Comparison of ENCODE assay signal across 9 cellular contexts in the genomic region with DNA sequence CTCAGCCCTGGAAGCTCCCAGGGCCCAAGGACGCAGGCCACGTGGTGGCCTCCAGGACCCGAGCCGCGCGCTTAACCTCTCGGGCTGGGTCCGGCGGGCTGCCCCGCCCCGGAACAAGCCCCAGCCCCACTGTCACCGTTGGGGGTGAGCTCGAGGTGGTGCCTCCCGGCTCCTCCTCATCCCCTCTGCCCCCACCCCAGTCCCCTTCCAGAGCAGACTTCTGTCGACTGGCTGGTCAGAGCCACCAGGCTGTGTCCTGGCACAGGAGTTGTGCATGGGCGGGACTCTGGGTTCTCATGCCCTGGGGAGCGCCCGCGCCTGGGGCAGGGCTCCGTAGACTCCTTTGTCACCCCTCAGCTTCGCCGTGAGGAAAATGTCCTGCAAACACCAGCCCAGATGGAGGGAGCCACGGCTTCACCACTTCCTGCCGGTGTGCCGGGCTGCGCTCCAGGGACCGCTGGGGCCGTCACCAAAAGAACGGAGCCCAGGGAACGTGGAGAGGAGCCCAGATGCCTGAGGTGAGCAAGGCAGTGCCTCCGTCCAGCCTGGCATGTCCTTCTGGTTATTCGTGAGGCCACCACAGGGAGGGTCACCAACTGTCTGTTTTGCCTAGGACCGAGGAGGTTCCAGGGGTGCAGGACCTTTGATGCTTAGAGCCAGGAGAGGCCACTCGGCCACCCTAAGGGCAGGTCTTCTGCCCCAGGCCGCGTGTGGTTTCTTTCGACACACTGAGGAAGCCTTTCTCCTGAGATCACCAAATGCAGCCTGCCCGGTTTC. TPM values are rescaled to one million over a fixed set of nuclear protein-coding genes. Genes with fewer than 3 reads are reported as not detected.
DNase-seq lines count a peak whose midpoint lies in the region; ATAC-seq and TF ChIP-seq lines count a peak whose summit lies in the region.
"Had no signal": no experiment of that assay in that cellular context is flagged by ENCODE, and none has a peak within 500 bp of the region (broad histone marks: within the 10 kb centered on the region; RNA-seq: fewer than 3 reads in every experiment).

No MANE protein-coding gene starts in this region.

- no peaks in the 10 kb centered on the region for H3K36me3 ChIP-seq in SK-N-SH (replicated peaks in 1 of 2; ENCODE audit: control insufficient read depth in 1 of 2, insufficient read depth in 2 of 2, low read length in 1 of 2)

- no peaks in the 10 kb centered on the region for H3K79me2 ChIP-seq in SK-N-SH (ENCODE audit: insufficient read depth)

- no peaks in the 10 kb centered on the region for H3F3A ChIP-seq in SK-N-SH (replicated peaks; ENCODE audit: insufficient read depth)

- H4K20me1 ChIP-seq in SK-N-SH (ENCODE audit: insufficient read depth): no peaks in the 10 kb centered on the region

- peak; percentile 18 for DNase-seq in SK-N-SH
- DNase-seq in activated CD8-positive, alpha-beta memory T cell treated with anti-CD3 and anti-CD28 coated beads, Interleukin-2, amount 10 ng/mL, durations not matched to agents 7 days and 5 days: peak; percentile 39
- peak; percentile 84 for DNase-seq in posterior vena cava (ENCODE audit: low spot score)
- no peak for DNase-seq in NCI-H82 treated with DMSO at 0.1 percent for 48 hours (lab: John Stamatoyannopoulos, UW; ENCODE audit: unreplicated experiment)
- no peak for DNase-seq in COR-L47 (lab: John Stamatoyannopoulos, UW)
- no peak for DNase-seq in stimulated activated CD4-positive, alpha-beta T cell treated with anti-CD3 and anti-CD28 coated beads, Interleukin-4, amount 100 ng/mL, for 4 hours

- POLR2A ChIA-PET in SK-N-SH (lab: Yijun Ruan, JAX): interaction anchor here (0.6 kb wide), 1 partner anchor 328 kb away, joined by 3 read pairs; no protein-coding TSS in a partner anchor

- CTCF ChIA-PET in SK-N-SH (lab: Yijun Ruan, JAX): no interaction called here
- CTCF ChIA-PET in activated CD8-positive, alpha-beta memory T cell treated with anti-CD3 and anti-CD28 coated beads, Interleukin-2, amount 10 ng/mL, durations not matched to agents 7 days and 5 days (lab: Charles Lee): no interaction called here

- no peaks in the 10 kb centered on the region for H3K27me3 ChIP-seq in SK-N-SH (ENCODE audit: insufficient read depth)

- peaks cover 38% of the 10 kb centered on the region for H3K27me3 Mint-ChIP-seq in activated CD8-positive, alpha-beta memory T cell treated with anti-CD3 and anti-CD28 coated beads, Interleukin-2, amount 10 ng/mL, durations not matched to agents 7 days and 5 days

- H3K9me3 ChIP-seq in SK-N-SH: no peaks in the 10 kb centered on the region
- H3K9me3 ChIP-seq: A549 had no signal

- H3K27ac Mint-ChIP-seq in activated CD8-positive, alpha-beta memory T cell treated with anti-CD3 and anti-CD28 coated beads, Interleukin-2, amount 10 ng/mL, durations not matched to agents 7 days and 5 days: no peak overlapping the region

- no peaks in the 10 kb centered on the region for H3K9me3 Mint-ChIP-seq in activated CD8-positive, alpha-beta memory T cell treated with anti-CD3 and anti-CD28 coated beads, Interleukin-2, amount 10 ng/mL, durations not matched to agents 7 days and 5 days (ENCODE audit: low read depth)

- no peak for ATAC-seq in SK-N-SH treated with all-trans-retinoic acid at 6 μM for 48 hours
- ATAC-seq in HG03095 (IDR thresholded peaks at IDR 0.05; ENCODE audit: unreplicated experiment): peak; percentile 93
- ATAC-seq in activated CD8-positive, alpha-beta memory T cell treated with anti-CD3 and anti-CD28 coated beads, Interleukin-2, amount 10 ng/mL, durations not matched to agents 7 days and 5 days: no peak

- H3K4me3 ChIP-seq in SK-N-SH (ENCODE audit: low read depth in 2 of 2, low read length in 1 of 2): no peak overlapping the region
- H3K4me3 ChIP-seq: A549 had no signal

- TF ChIP-seq RAD21 in SK-N-SH (IDR thresholded peaks at IDR 0.05; ENCODE audit: low read length): no peak

- TF ChIP-seq CTCF in SK-N-SH (IDR thresholded peaks at IDR 0.05): no peak

- H3K36me3 Mint-ChIP-seq in activated CD8-positive, alpha-beta memory T cell treated with anti-CD3 and anti-CD28 coated beads, Interleukin-2, amount 10 ng/mL, durations not matched to agents 7 days and 5 days: no peaks in the 10 kb centered on the region

- TF ChIP-seq EP300 in SK-N-SH (IDR thresholded peaks at IDR 0.05; ENCODE audit: borderline replicate concordance in 1 of 2, low read depth in 1 of 2, low read length in 1 of 2): no peak

- H3K4me1 ChIP-seq in SK-N-SH (ENCODE audit: control insufficient read depth in 1 of 2, insufficient read depth in 2 of 2, low read depth in 1 of 2, low read length in 1 of 2): no peaks in the 10 kb centered on the region; a peak in 1 of 4 replicates
- H3K4me1 ChIP-seq: A549 had no signal

- no peak overlapping the region for H3K9ac ChIP-seq in SK-N-SH

- 80% methylated on average over 32 of the region's 38 CpGs for WGBS in SK-N-SH (ENCODE audit: low lambda C conversion rate)

- H3K27ac ChIP-seq in SK-N-SH (ENCODE audit: low read depth in 2 of 2, low read length in 1 of 2): no peak overlapping the region
- H3K27ac ChIP-seq: A549 had no signal

- H3K4me2 ChIP-seq in SK-N-SH: no peak overlapping the region
- H3K4me2 ChIP-seq: A549 had no signal

- H3K9me2 ChIP-seq in SK-N-SH: no peaks in the 10 kb centered on the region

- intact Hi-C loops in posterior vena cava (cut with DNase I): no loop called here

- H2AFZ ChIP-seq in SK-N-SH (ENCODE audit: low read depth): no peak overlapping the region

- H3K4me3 Mint-ChIP-seq in activated CD8-positive, alpha-beta memory T cell treated with anti-CD3 and anti-CD28 coated beads, Interleukin-2, amount 10 ng/mL, durations not matched to agents 7 days and 5 days: no peak overlapping the region

- peaks cover 3% of the 10 kb centered on the region for H3K4me1 Mint-ChIP-seq in activated CD8-positive, alpha-beta memory T cell treated with anti-CD3 and anti-CD28 coated beads, Interleukin-2, amount 10 ng/mL, durations not matched to agents 7 days and 5 days

TF ChIP-seq in SK-N-SH, 30 proteins besides CTCF, POLR2A, EP300 and RAD21:
- TF ChIP-seq MXI1 (IDR thresholded peaks at IDR 0.05; ENCODE audit: low read depth, low read length) (no peak), MEF2A (IDR thresholded peaks at IDR 0.05; ENCODE audit: borderline replicate concordance, low read depth) (no peak)

TF ChIP-seq in SK-N-SH treated with all-trans-retinoic acid at 6 μM for 48 hours, 23 proteins besides CTCF, POLR2A, EP300 and RAD21 (continues in another document):
- TF ChIP-seq GLIS3 (CRISPR knock-in tag; IDR thresholded peaks at IDR 0.05) (no peak), ESRRG (CRISPR knock-in tag; IDR thresholded peaks at IDR 0.05) (no peak), ZNF70 (CRISPR knock-in tag; IDR thresholded peaks at IDR 0.05) (no peak), TOX (CRISPR knock-in tag; IDR thresholded peaks at IDR 0.05; ENCODE audit: borderline replicate concordance) (no peak), RARB (CRISPR knock-in tag; IDR thresholded peaks at IDR 0.05) (no peak), ZFP3 (CRISPR knock-in tag; IDR thresholded peaks at IDR 0.05) (no peak), ZC3H10 (CRISPR knock-in tag; IDR thresholded peaks at IDR 0.05) (no peak), ZFP30 (CRISPR knock-in tag; IDR thresholded peaks at IDR 0.05) (no peak), OSR1 (CRISPR knock-in tag; IDR thresholded peaks at IDR 0.05) (no peak), CSDC2 (CRISPR knock-in tag; IDR thresholded peaks at IDR 0.05) (no peak), ZNF8 (CRISPR knock-in tag; IDR thresholded peaks at IDR 0.05) (no peak), BACH2 (CRISPR knock-in tag; IDR thresholded peaks at IDR 0.05; ENCODE audit: borderline replicate concordance) (no peak), PPARA (CRISPR knock-in tag; IDR thresholded peaks at IDR 0.05; ENCODE audit: borderline replicate concordance) (no peak)
- TF ChIP-seq, protein P1, sequence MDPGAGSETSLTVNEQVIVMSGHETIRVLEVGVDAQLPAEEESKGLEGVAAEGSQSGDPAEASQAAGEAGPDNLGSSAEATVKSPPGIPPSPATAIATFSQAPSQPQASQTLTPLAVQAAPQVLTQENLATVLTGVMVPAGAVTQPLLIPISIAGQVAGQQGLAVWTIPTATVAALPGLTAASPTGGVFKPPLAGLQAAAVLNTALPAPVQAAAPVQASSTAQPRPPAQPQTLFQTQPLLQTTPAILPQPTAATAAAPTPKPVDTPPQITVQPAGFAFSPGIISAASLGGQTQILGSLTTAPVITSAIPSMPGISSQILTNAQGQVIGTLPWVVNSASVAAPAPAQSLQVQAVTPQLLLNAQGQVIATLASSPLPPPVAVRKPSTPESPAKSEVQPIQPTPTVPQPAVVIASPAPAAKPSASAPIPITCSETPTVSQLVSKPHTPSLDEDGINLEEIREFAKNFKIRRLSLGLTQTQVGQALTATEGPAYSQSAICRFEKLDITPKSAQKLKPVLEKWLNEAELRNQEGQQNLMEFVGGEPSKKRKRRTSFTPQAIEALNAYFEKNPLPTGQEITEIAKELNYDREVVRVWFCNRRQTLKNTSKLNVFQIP (CRISPR knock-in tag; IDR thresholded peaks at IDR 0.05; ENCODE audit: borderline replicate concordance, low read depth): no peak
- TF ChIP-seq, protein P2, sequence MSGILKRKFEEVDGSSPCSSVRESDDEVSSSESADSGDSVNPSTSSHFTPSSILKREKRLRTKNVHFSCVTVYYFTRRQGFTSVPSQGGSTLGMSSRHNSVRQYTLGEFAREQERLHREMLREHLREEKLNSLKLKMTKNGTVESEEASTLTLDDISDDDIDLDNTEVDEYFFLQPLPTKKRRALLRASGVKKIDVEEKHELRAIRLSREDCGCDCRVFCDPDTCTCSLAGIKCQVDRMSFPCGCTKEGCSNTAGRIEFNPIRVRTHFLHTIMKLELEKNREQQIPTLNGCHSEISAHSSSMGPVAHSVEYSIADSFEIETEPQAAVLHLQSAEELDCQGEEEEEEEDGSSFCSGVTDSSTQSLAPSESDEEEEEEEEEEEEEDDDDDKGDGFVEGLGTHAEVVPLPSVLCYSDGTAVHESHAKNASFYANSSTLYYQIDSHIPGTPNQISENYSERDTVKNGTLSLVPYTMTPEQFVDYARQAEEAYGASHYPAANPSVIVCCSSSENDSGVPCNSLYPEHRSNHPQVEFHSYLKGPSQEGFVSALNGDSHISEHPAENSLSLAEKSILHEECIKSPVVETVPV (CRISPR knock-in tag; IDR thresholded peaks at IDR 0.05): no peak

RNA-seq across cellular contexts. Expression of a gene that starts 7.1 kb away (rescaled TPM):
- polyA plus RNA-seq in SK-N-SH (2012; rRNA removed): 11.4 and 18.4 TPM in 2 replicates
- polyA plus RNA-seq in SK-N-SH (2012; cell fraction: cytosol; rRNA removed): 7.2 and 9.5 TPM in 2 replicates
- polyA plus RNA-seq in SK-N-SH (2012; cell fraction: nucleus; rRNA removed): 50.2 and 78.3 TPM in 2 replicates
- 1 to 10 TPM; 2.1 to 5.0 TPM for total RNA-seq in activated CD8-positive, alpha-beta memory T cell treated with anti-CD3 and anti-CD28 coated beads, Interleukin-2, amount 10 ng/mL, durations not matched to agents 7 days and 5 days
- 10 to 100 TPM; 18.7 to 19.5 TPM for total RNA-seq in posterior vena cava

RNA-seq across cellular contexts. Expression of a gene that starts 36.8 kb away (rescaled TPM):
- polyA plus RNA-seq in SK-N-SH (2012; rRNA removed): 0.15 and 0.18 TPM in 2 replicates
- 0.07 and 0.08 TPM in 2 replicates for polyA plus RNA-seq in SK-N-SH (2012; cell fraction: cytosol; rRNA removed)
- polyA plus RNA-seq in SK-N-SH (2012; cell fraction: nucleus; rRNA removed): 1.6 and 1.8 TPM in 2 replicates
- under 1 TPM; 0.73 to 0.82 TPM for total RNA-seq in activated CD8-positive, alpha-beta memory T cell treated with anti-CD3 and anti-CD28 coated beads, Interleukin-2, amount 10 ng/mL, durations not matched to agents 7 days and 5 days
- 1 to 10 TPM in 1 of 2 donors, under 1 TPM in 1; 0.71 to 1.1 TPM for total RNA-seq in posterior vena cava

Comparison
In these comparisons a context has a peak if more than half of its experiments do, and no peak if none do; other contexts are left out.
1. DNase-seq: peak in SK-N-SH (single experiment), activated CD8-positive, alpha-beta memory T cell treated with anti-CD3 and anti-CD28 coated beads, Interleukin-2, amount 10 ng/mL, durations not matched to agents 7 days and 5 days (single experiment) and posterior vena cava (single experiment); none in NCI-H82 treated with DMSO at 0.1 percent for 48 hours (single experiment), COR-L47 (single experiment) and stimulated activated CD4-positive, alpha-beta T cell treated with anti-CD3 and anti-CD28 coated beads, Interleukin-4, amount 100 ng/mL, for 4 hours (0 of 2).